In the genomic region with DNA sequence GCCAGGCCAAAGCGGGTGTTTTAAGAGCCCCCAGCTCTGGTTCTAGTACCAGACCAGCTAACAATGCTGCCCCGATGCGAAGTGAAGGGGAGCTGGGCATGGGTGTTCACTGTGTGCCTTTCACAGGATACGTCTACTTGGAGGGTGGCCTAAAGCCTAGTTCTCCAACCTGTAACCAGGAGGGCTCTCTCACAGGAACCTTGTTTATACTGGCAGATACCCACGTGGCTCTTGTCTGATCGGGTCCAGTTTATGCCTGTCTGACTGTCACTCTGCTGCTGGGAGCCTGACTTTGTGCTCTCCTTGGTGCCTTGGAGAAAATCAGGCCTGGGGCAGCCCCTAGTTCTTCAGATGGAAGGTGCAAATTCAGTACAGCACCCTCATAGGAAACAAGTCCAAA, we compare ENCODE assay signal across 18 cellular contexts.
DNase-seq lines count a peak whose midpoint lies in the region; ATAC-seq, FAIRE-seq and TF ChIP-seq lines count a peak whose summit lies in the region.
"Had no signal": no experiment of that assay in that cellular context is flagged by ENCODE, and none has a peak within 500 bp of the region (broad histone marks: within the 10 kb centered on the region; RNA-seq: fewer than 3 reads in every experiment).

No MANE protein-coding gene starts in this region.

- intact Hi-C loops in right lobe of liver (cut with DNase I) (loop anchor here (5.0 kb wide), 1 partner anchor 175 kb away; no protein-coding TSS in a partner anchor), HepG2 (cut with micrococcal nuclease; ENCODE audit: unreplicated experiment) (no loop called here)

- ATAC-seq in right lobe of liver (peak; percentile 25 to 65 (median 34)), HepG2 (no peak), WTC11 (no peak), GM19023 (IDR thresholded peaks at IDR 0.05; ENCODE audit: unreplicated experiment) (no peak)

- POLR2A ChIA-PET in HepG2 (lab: Yijun Ruan, JAX) (no interaction called here), WTC11 (lab: Charles Lee) (interaction anchor here (0.6 to 1.1 kb wide), 2 partner anchors 60 to 97 kb away, joined by 3 to 4 read pairs; a partner anchor contains a TSS)

- H3K4ac ChIP-seq in mesenchymal stem cell (ENCODE audit: low read depth in 1 of 2, low read length in 2 of 2): no peak overlapping the region

- WGBS in right lobe of liver (ENCODE audit: insufficient coverage, low coverage, low lambda C conversion rate, missing lambda C conversion rate): 11% methylated on average over 3 of the region's 6 CpGs
- WGBS in HepG2 (ENCODE audit: low lambda C conversion rate): 24% methylated on average over 5 of the region's 6 CpGs
- WGBS in mesenchymal stem cell: 76% methylated on average over 6 of the region's 6 CpGs

- H3K9me3 ChIP-seq in right lobe of liver (no peaks in the 10 kb centered on the region), HepG2 (ENCODE audit: low read length) (no peaks in the 10 kb centered on the region), mesenchymal stem cell (ENCODE audit: control insufficient read depth, low read length) (no peaks in the 10 kb centered on the region)
- H3K9me3 ChIP-seq: SJSA1 had no signal

- in situ Hi-C loops in HepG2 (cut with HindIII; ENCODE audit: extremely low pct_ligation_motif_present, low pct_unique_long_range_greater_than_20kb): loop anchor here (5.0 kb wide), 1 partner anchor 175 kb away; no protein-coding TSS in a partner anchor

- H3K9ac ChIP-seq in HepG2 (ENCODE audit: insufficient read depth, low read depth, low read length) (no peak overlapping the region), mesenchymal stem cell (ENCODE audit: low read length) (no peak overlapping the region)

- H3K27ac Mint-ChIP-seq in WTC11: peak overlapping the region; percentile 26; the same call in 1 of the 2 replicates
- H3K27ac Mint-ChIP-seq: CD4-positive, CD25-positive, alpha-beta regulatory T cell; HFFc6 had no signal

- TF ChIP-seq EP300 in HepG2 (IDR thresholded peaks at IDR 0.05; ENCODE audit: low read depth in 2 of 2, low read length in 2 of 2) (no peak), HepG2 (CRISPR knock-in tag; IDR thresholded peaks at IDR 0.05; ENCODE audit: borderline replicate concordance) (no peak)

- no peak overlapping the region for H2BK120ac ChIP-seq in mesenchymal stem cell (ENCODE audit: low read depth, low read length)

- H3K4me1 Mint-ChIP-seq in WTC11: peaks cover 39% of the 10 kb centered on the region
- H3K4me1 Mint-ChIP-seq: CD4-positive, CD25-positive, alpha-beta regulatory T cell had no signal

- H3K27me3 ChIP-seq in right lobe of liver (no peaks in the 10 kb centered on the region), HepG2 (ENCODE audit: control insufficient read depth in 1 of 2, insufficient read depth in 2 of 2, low read length in 2 of 2) (no peaks in the 10 kb centered on the region), mesenchymal stem cell (ENCODE audit: control insufficient read depth in 1 of 2, insufficient read depth in 1 of 2, low read length in 2 of 2) (no peaks in the 10 kb centered on the region)
- H3K27me3 ChIP-seq: SJSA1 had no signal

- no peak overlapping the region for H3K18ac ChIP-seq in mesenchymal stem cell (ENCODE audit: low read depth in 1 of 2, low read length in 2 of 2)

- H3K4me3 Mint-ChIP-seq in WTC11: no peak overlapping the region
- H3K4me3 Mint-ChIP-seq: CD4-positive, CD25-positive, alpha-beta regulatory T cell; HFFc6 had no signal

- TF ChIP-seq CTCF in right lobe of liver (IDR thresholded peaks at IDR 0.05) (no peak), HepG2 (CRISPR knock-in tag; IDR thresholded peaks at IDR 0.05) (no peak), WTC11 (IDR thresholded peaks at IDR 0.05) (no peak)

- no peak overlapping the region for H2BK12ac ChIP-seq in mesenchymal stem cell (ENCODE audit: low read length in 2 of 2)

- no peak overlapping the region for H3K23ac ChIP-seq in mesenchymal stem cell (ENCODE audit: low read length in 2 of 2)

- H4K91ac ChIP-seq in mesenchymal stem cell (ENCODE audit: low read length): no peak overlapping the region

- CTCF ChIA-PET in HepG2 (lab: Yijun Ruan, JAX; ENCODE audit: low intra/inter-chr PET ratio, low total read pairs) (no interaction called here), WTC11 (lab: Charles Lee) (interaction anchor here (0.7 to 1.6 kb wide), 5 partner anchors 20 to 176 kb away, joined by 3 to 15 read pairs (median 5); no protein-coding TSS in a partner anchor)

- H3K36me3 ChIP-seq in right lobe of liver (no peaks in the 10 kb centered on the region), HepG2 (replicated peaks in 1 of 2; ENCODE audit: control insufficient read depth in 1 of 2, insufficient read depth in 2 of 2, low read length in 2 of 2) (no peaks in the 10 kb centered on the region), mesenchymal stem cell (ENCODE audit: control insufficient read depth in 1 of 2, insufficient read depth in 2 of 2, low read depth in 1 of 2, low read length in 2 of 2) (no peaks in the 10 kb centered on the region)
- H3K36me3 ChIP-seq: SJSA1 had no signal

- H3K79me2 ChIP-seq in HepG2 (ENCODE audit: insufficient read depth, low read length): no peaks in the 10 kb centered on the region

- H2AFZ ChIP-seq in HepG2 (ENCODE audit: low read length): no peak overlapping the region
- no peak overlapping the region for H2AFZ ChIP-seq in mesenchymal stem cell (ENCODE audit: low read depth, low read length)

- H3K79me1 ChIP-seq in mesenchymal stem cell (replicated peaks; ENCODE audit: low read length, poor library complexity, severe bottlenecking): no peaks in the 10 kb centered on the region

- H4K8ac ChIP-seq in mesenchymal stem cell (ENCODE audit: low read length): no peak overlapping the region

- H4K20me1 ChIP-seq in HepG2 (ENCODE audit: insufficient read depth, low read length): no peaks in the 10 kb centered on the region

- H3K4me1 ChIP-seq in right lobe of liver (peaks cover 0 to 8% (median 0%) of the 10 kb centered on the region in 4 donors), HepG2 (ENCODE audit: insufficient read depth, low read length) (no peaks in the 10 kb centered on the region), mesenchymal stem cell (ENCODE audit: control insufficient read depth, insufficient read depth, low read depth, low read length) (peaks cover 2% of the 10 kb centered on the region)
- H3K4me1 ChIP-seq: SJSA1 had no signal

- no peak overlapping the region for H2BK15ac ChIP-seq in mesenchymal stem cell (ENCODE audit: low read depth, poor library complexity, severe bottlenecking)

- TF ChIP-seq RAD21 in HepG2 (CRISPR knock-in tag; IDR thresholded peaks at IDR 0.05): no peak

- H3K27me3 Mint-ChIP-seq in WTC11 (ENCODE audit: low read depth): no peaks in the 10 kb centered on the region

- H2AK5ac ChIP-seq in mesenchymal stem cell (ENCODE audit: low read length, severe bottlenecking): peak overlapping the region; percentile 39

- H3K4me3 ChIP-seq in right lobe of liver (no peak overlapping the region), HepG2 (replicated peaks in 1 of 3; ENCODE audit: insufficient read depth in 1 of 3, low read depth in 2 of 3, low read length in 3 of 3) (no peak overlapping the region), mesenchymal stem cell (ENCODE audit: insufficient read depth in 1 of 2, low read depth in 1 of 2, low read length in 2 of 2) (no peak overlapping the region)
- H3K4me3 ChIP-seq: SJSA1 had no signal

- TF ChIP-seq POLR2A in right lobe of liver (IDR thresholded peaks at IDR 0.05) (no peak), HepG2 (IDR thresholded peaks at IDR 0.05; ENCODE audit: insufficient read depth in 1 of 2, low read depth in 2 of 2, low read length in 2 of 2) (no peak)

- DNase-seq in right lobe of liver: peak in 1 of 3 donors; percentile 44
- no peak for DNase-seq in HepG2 (ENCODE audit: low spot score)
- no peak for DNase-seq in WTC11 (ENCODE audit: low spot score)
- no peak for DNase-seq in mesenchymal stem cell
- DNase-seq in NCI-H2196 (lab: John Stamatoyannopoulos, UW; ENCODE audit: unreplicated experiment): no peak
- DNase-seq in NCI-H524 treated with DMSO at 0.1 percent for 48 hours (lab: John Stamatoyannopoulos, UW): no peak
- no peak for DNase-seq in HPDE6-E6E7 (ENCODE audit: extremely low spot score)
- DNase-seq: Calu3; CD4-positive, CD25-positive, alpha-beta regulatory T cell; GDM1; GOT3; HFFc6; MM.1S; NCI-H2171 had no signal

- BruUV-seq in HepG2 (replicated peaks; lab: Mats Ljungman, UMichigan): no TSS peak

- H3K4me2 ChIP-seq in HepG2 (ENCODE audit: low read depth, low read length) (no peak overlapping the region), mesenchymal stem cell (ENCODE audit: low read length, poor library complexity, severe bottlenecking) (no peak overlapping the region)

- H3K36me3 Mint-ChIP-seq in WTC11: no peaks in the 10 kb centered on the region
- H3K36me3 Mint-ChIP-seq: CD4-positive, CD25-positive, alpha-beta regulatory T cell had no signal

- FAIRE-seq in HepG2 (lab: Jason Lieb, UNC): no peak
- FAIRE-seq: A204.1 had no signal

- H3K27ac ChIP-seq in right lobe of liver: no peak overlapping the region
- H3K27ac ChIP-seq in HepG2 (ENCODE audit: extremely low read length, insufficient read depth, low read length): no peak overlapping the region
- H3K27ac ChIP-seq in mesenchymal stem cell (ENCODE audit: low read length, poor library complexity, severe bottlenecking): no peak overlapping the region
- H3K27ac ChIP-seq: HL-60, SJSA1 had no signal

- H3K9me3 Mint-ChIP-seq in WTC11: peaks cover 5% of the 10 kb centered on the region
- H3K9me3 Mint-ChIP-seq: CD4-positive, CD25-positive, alpha-beta regulatory T cell; HFFc6 had no signal

- H3K14ac ChIP-seq in mesenchymal stem cell (ENCODE audit: low read length in 2 of 2): no peak overlapping the region

- H2BK5ac ChIP-seq in mesenchymal stem cell (ENCODE audit: low read depth, low read length, poor library complexity, severe bottlenecking): no peak overlapping the region

TF ChIP-seq in WTC11, 78 proteins besides CTCF, POLR2A, EP300 and RAD21 (continues in another document):
- TF ChIP-seq, protein P1, sequence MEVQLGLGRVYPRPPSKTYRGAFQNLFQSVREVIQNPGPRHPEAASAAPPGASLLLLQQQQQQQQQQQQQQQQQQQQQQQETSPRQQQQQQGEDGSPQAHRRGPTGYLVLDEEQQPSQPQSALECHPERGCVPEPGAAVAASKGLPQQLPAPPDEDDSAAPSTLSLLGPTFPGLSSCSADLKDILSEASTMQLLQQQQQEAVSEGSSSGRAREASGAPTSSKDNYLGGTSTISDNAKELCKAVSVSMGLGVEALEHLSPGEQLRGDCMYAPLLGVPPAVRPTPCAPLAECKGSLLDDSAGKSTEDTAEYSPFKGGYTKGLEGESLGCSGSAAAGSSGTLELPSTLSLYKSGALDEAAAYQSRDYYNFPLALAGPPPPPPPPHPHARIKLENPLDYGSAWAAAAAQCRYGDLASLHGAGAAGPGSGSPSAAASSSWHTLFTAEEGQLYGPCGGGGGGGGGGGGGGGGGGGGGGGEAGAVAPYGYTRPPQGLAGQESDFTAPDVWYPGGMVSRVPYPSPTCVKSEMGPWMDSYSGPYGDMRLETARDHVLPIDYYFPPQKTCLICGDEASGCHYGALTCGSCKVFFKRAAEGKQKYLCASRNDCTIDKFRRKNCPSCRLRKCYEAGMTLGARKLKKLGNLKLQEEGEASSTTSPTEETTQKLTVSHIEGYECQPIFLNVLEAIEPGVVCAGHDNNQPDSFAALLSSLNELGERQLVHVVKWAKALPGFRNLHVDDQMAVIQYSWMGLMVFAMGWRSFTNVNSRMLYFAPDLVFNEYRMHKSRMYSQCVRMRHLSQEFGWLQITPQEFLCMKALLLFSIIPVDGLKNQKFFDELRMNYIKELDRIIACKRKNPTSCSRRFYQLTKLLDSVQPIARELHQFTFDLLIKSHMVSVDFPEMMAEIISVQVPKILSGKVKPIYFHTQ (CRISPR knock-in tag; IDR thresholded peaks at IDR 0.05): no peak

Comparison
In these comparisons a context has a peak if more than half of its experiments do, and no peak if none do; other contexts are left out.
1. ATAC-seq: peak in right lobe of liver (4 of 4); none in HepG2 (single experiment), WTC11 (single experiment) and GM19023 (single experiment).